Comparison of ENCODE assay signal across 10 cellular contexts in genomic region chr15:58517682-58518525, GRCh38.
DNase-seq lines count a peak whose midpoint lies in the region; ATAC-seq, FAIRE-seq and TF ChIP-seq lines count a peak whose summit lies in the region.
"Had no signal": no experiment of that assay in that cellular context is flagged by ENCODE, and none has a peak within 500 bp of the region (broad histone marks: within the 10 kb centered on the region; RNA-seq: fewer than 3 reads in every experiment).

No MANE protein-coding gene starts in this region.

- FAIRE-seq in A549 (lab: Jason Lieb, UNC) = peak; percentile 18

- H3K27me3 Mint-ChIP-seq in brain (peaks cover 2% of the 10 kb centered on the region), mesothelial cell of epicardium (ENCODE audit: low read depth) (no peaks in the 10 kb centered on the region)

- H3K4me1 ChIP-seq in A549 = peaks cover 20% of the 10 kb centered on the region

- H3K4me3 Mint-ChIP-seq in brain = no peak overlapping the region
- H3K4me3 Mint-ChIP-seq in mesothelial cell of epicardium = no peak overlapping the region

- 93% methylated on average over 9 of the region's 9 CpGs for WGBS in A549 (ENCODE audit: missing lambda C conversion rate)

- no peak for DNase-seq in A549 (ENCODE audit: low read depth in 1 of 2, low spot score in 1 of 2)
- peak; percentile 90 for DNase-seq in KBM-7
- DNase-seq in mesothelial cell of epicardium (ENCODE audit: low spot score in 2 of 2, unreplicated experiment in 2 of 2) = no peak
- DNase-seq: NCI-H524 treated with DMSO at 0.1 percent for 48 hours had no signal

- TF ChIP-seq RAD21 in A549 (conservative IDR thresholded peaks at IDR 0.05 in 1 of 2, IDR thresholded peaks at IDR 0.05 in 1 of 2) = no peak

- no peak for TF ChIP-seq POLR2A in A549 (IDR thresholded peaks at IDR 0.05; ENCODE audit: low read length)

- no peaks in the 10 kb centered on the region for H3K9me3 ChIP-seq in A549

- H3K9me3 Mint-ChIP-seq in brain (peaks cover 9 to 20% (median 9%) of the 10 kb centered on the region in 5 experiments), mesothelial cell of epicardium (peaks cover 8% of the 10 kb centered on the region)

- H3K4me3 ChIP-seq in A549 = no peak overlapping the region
- H3K4me3 ChIP-seq: cardiac muscle cell had no signal

- CTCF ChIA-PET in A549 (lab: Yijun Ruan, JAX) = interaction anchor here (1.2 to 1.6 kb wide), 3 partner anchors 9 to 290 kb away, joined by 4 to 5 read pairs (median 4); no protein-coding TSS in a partner anchor

- no peak for TF ChIP-seq EP300 in A549 (IDR thresholded peaks at IDR 0.05)

- peak overlapping the region in 4 of 5 experiments; percentile 13 to 70 (median 60) for H3K27ac Mint-ChIP-seq in brain
- H3K27ac Mint-ChIP-seq in mesothelial cell of epicardium = no peak overlapping the region

- POLR2A ChIA-PET in A549 (lab: Yijun Ruan, JAX) = interaction anchor here (0.8 kb wide), 1 partner anchor 64 kb away, joined by 3 read pairs; no protein-coding TSS in a partner anchor

- H3K4me1 Mint-ChIP-seq in brain (peaks cover 67% of the 10 kb centered on the region), mesothelial cell of epicardium (peaks cover 34% of the 10 kb centered on the region)

- TF ChIP-seq CTCF in A549 (IDR thresholded peaks at IDR 0.05) = no peak
- no peak for TF ChIP-seq CTCF in brain (conservative IDR thresholded peaks at IDR 0.05)
- TF ChIP-seq CTCF in mesothelial cell of epicardium (IDR thresholded peaks at IDR 0.05; ENCODE audit: unreplicated experiment) = no peak

- no peak for ATAC-seq in A549
- ATAC-seq in GM19351 (IDR thresholded peaks at IDR 0.05; ENCODE audit: unreplicated experiment) = peak; percentile 57
- no peak for ATAC-seq in GM19455 (IDR thresholded peaks at IDR 0.05; ENCODE audit: unreplicated experiment)
- no peak for ATAC-seq in HG02571 (IDR thresholded peaks at IDR 0.05; ENCODE audit: unreplicated experiment)
- ATAC-seq in HG03097 (IDR thresholded peaks at IDR 0.05; ENCODE audit: low FRiP score, unreplicated experiment) = no peak

- no peak overlapping the region for H3K4me2 ChIP-seq in A549

- no peaks in the 10 kb centered on the region for H3K36me3 Mint-ChIP-seq in brain
- no peaks in the 10 kb centered on the region for H3K36me3 Mint-ChIP-seq in mesothelial cell of epicardium

- in situ Hi-C loops in KBM-7 (cut with MboI; ENCODE audit: low pct_unique_long_range_greater_than_20kb, low sequenced_read_pairs) = no loop called here

- 0 out of 6 replicates have a peak overlapping the region, but pooled peaks of 1 of the 2 experiments have one; percentile 3 for H3K27ac ChIP-seq in A549
- H3K27ac ChIP-seq: cardiac muscle cell had no signal

TF ChIP-seq in A549, 52 proteins besides CTCF, POLR2A, EP300 and RAD21:
- no peak for TF ChIP-seq MAFK (IDR thresholded peaks at IDR 0.05; ENCODE audit: partially characterized antibody)
- no peak for TF ChIP-seq MAX (IDR thresholded peaks at IDR 0.05)
- no peak for TF ChIP-seq HOXB13 (CRISPR knock-in tag; IDR thresholded peaks at IDR 0.05; ENCODE audit: low read depth)
